In genomic region chr5:99715921-99716320, GRCh38 we compare ENCODE assay signal across 23 cellular contexts.
"Had no signal": no experiment of that assay in that cellular context is flagged by ENCODE, and none has a peak within 500 bp of the region (broad histone marks: within the 10 kb centered on the region; RNA-seq: fewer than 3 reads in every experiment).

No MANE protein-coding gene starts in this region.

- H3K27me3 Mint-ChIP-seq: activated CD8-positive, alpha-beta T cell treated with anti-CD3 and anti-CD28 coated beads for 36 hours; activated naive CD4-positive, alpha-beta T cell treated with anti-CD3 and anti-CD28 coated beads, Interleukin-2, amount 50 U/mL, for 24 hours; activated naive CD8-positive, alpha-beta T cell treated with anti-CD3 and anti-CD28 coated beads, Interleukin-2, amount 50 U/mL, for 24 hours had no signal

- H3K4me3 ChIP-seq: esophagus squamous epithelium, left ventricle myocardium inferior, lung, skin epidermis, testis, transverse colon had no signal

- H3K27ac Mint-ChIP-seq: activated CD8-positive, alpha-beta T cell treated with anti-CD3 and anti-CD28 coated beads for 36 hours; activated naive CD4-positive, alpha-beta T cell treated with anti-CD3 and anti-CD28 coated beads, Interleukin-2, amount 50 U/mL, for 24 hours; activated naive CD8-positive, alpha-beta T cell treated with anti-CD3 and anti-CD28 coated beads, Interleukin-2, amount 50 U/mL, for 24 hours; activated T-helper 2 cell treated with anti-CD3 and anti-CD28 coated beads, Interferon-gamma antibody, Interleukin-2, Interleukin-4, amounts not matched to agents 10 μg/mL and 5 μg/mL and 100 μg/mL, durations not matched to agents 14 hours and 24 hours and 36 hours; natural killer cell; WTC11 had no signal

- ATAC-seq: activated CD8-positive, alpha-beta T cell treated with anti-CD3 and anti-CD28 coated beads for 36 hours; activated naive CD8-positive, alpha-beta T cell treated with anti-CD3 and anti-CD28 coated beads, Interleukin-2, amount 50 U/mL, for 24 hours; activated T-cell treated with anti-CD3 and anti-CD28 coated beads, Interleukin-2, amount 50 U/mL, for 4 hours; natural killer cell; sciatic nerve; stimulated activated naive CD8-positive, alpha-beta T cell treated with anti-CD3 and anti-CD28 coated beads, Interleukin-15, Interleukin-2, amounts not matched to agents 100 U/mL and 50 U/mL, for 24 hours; WTC11 had no signal

- H3K9me3 Mint-ChIP-seq: activated naive CD4-positive, alpha-beta T cell treated with anti-CD3 and anti-CD28 coated beads, Interleukin-2, amount 50 U/mL, for 24 hours; activated naive CD8-positive, alpha-beta T cell treated with anti-CD3 and anti-CD28 coated beads, Interleukin-2, amount 50 U/mL, for 24 hours; activated T-cell treated with anti-CD3 and anti-CD28 coated beads, Interleukin-2, amount 50 U/mL, for 4 hours had no signal

- H3K36me3 ChIP-seq: esophagus squamous epithelium, left ventricle myocardium inferior, transverse colon had no signal

- H3K4me3 Mint-ChIP-seq: activated CD8-positive, alpha-beta T cell treated with anti-CD3 and anti-CD28 coated beads for 36 hours; activated naive CD4-positive, alpha-beta T cell treated with anti-CD3 and anti-CD28 coated beads, Interleukin-2, amount 50 U/mL, for 24 hours; activated naive CD8-positive, alpha-beta T cell treated with anti-CD3 and anti-CD28 coated beads, Interleukin-2, amount 50 U/mL, for 24 hours; activated T-cell treated with anti-CD3 and anti-CD28 coated beads, Interleukin-2, amount 50 U/mL, for 4 hours; natural killer cell; WTC11 had no signal

- H3K9me3 ChIP-seq: left ventricle myocardium inferior, testis, transverse colon had no signal

- H3K27ac ChIP-seq: esophagus squamous epithelium, left ventricle myocardium inferior, skin epidermis, testis, transverse colon had no signal

- H3K4me1 ChIP-seq: esophagus squamous epithelium, left ventricle myocardium inferior, testis, transverse colon had no signal

- DNase-seq: activated CD4-positive, alpha-beta T cell treated with anti-CD3 and anti-CD28 coated beads, Interleukin-2, amount 50 U/mL, for 1 hour; activated CD8-positive, alpha-beta T cell treated with anti-CD3 and anti-CD28 coated beads for 36 hours; activated naive CD8-positive, alpha-beta T cell treated with anti-CD3 and anti-CD28 coated beads, Interleukin-2, amount 50 U/mL, for 24 hours; activated T-cell treated with anti-CD3 and anti-CD28 coated beads, Interleukin-2, amount 50 U/mL, for 4 hours; amygdala; caudate nucleus; esophagus squamous epithelium; left ventricle myocardium inferior; mesendoderm; natural killer cell; posterior cingulate gyrus; stimulated activated CD4-positive, alpha-beta T cell treated with anti-CD3 and anti-CD28 coated beads, Interleukin-12 subunit alpha, Interleukin-12 subunit beta, amount 100 ng/mL, for 4 hours; stimulated activated CD4-positive, alpha-beta T cell treated with anti-CD3 and anti-CD28 coated beads, Interleukin-4, amount 100 ng/mL, for 1 hour; stimulated activated naive CD8-positive, alpha-beta T cell treated with anti-CD3 and anti-CD28 coated beads, Interleukin-15, Interleukin-2, amounts not matched to agents 100 U/mL and 50 U/mL, for 24 hours; T1000; testis; transverse colon had no signal

- H3K4me1 Mint-ChIP-seq: activated naive CD4-positive, alpha-beta T cell treated with anti-CD3 and anti-CD28 coated beads, Interleukin-2, amount 50 U/mL, for 24 hours; activated naive CD8-positive, alpha-beta T cell treated with anti-CD3 and anti-CD28 coated beads, Interleukin-2, amount 50 U/mL, for 24 hours; natural killer cell had no signal

- H3K36me3 Mint-ChIP-seq: activated naive CD4-positive, alpha-beta T cell treated with anti-CD3 and anti-CD28 coated beads, Interleukin-2, amount 50 U/mL, for 24 hours; natural killer cell had no signal

- H3K27me3 ChIP-seq: esophagus squamous epithelium, testis, transverse colon had no signal
